ENCODE assay signal across 8 cellular contexts in genomic region chr13:31044658-31045620, GRCh38.
DNase-seq lines count a peak whose midpoint lies in the region; ATAC-seq and TF ChIP-seq lines count a peak whose summit lies in the region.

No MANE protein-coding gene starts in this region.

- intact Hi-C loops in left ventricle myocardium inferior (cut with micrococcal nuclease) (no loop called here), heart right ventricle (cut with DNase I) (loop anchor here in 9 of 10 donors (1.0 to 10.0 kb wide), 12 partner anchors 68 to 910 kb away; no protein-coding TSS in a partner anchor), upper lobe of right lung (cut with DNase I) (no loop called here), right cardiac atrium (cut with DNase I) (loop anchor here in 1 of 4 donors (10.0 kb wide), 1 partner anchor 240 kb away; no protein-coding TSS in a partner anchor)

- H3K4me3 ChIP-seq in left ventricle myocardium inferior, result no peak overlapping the region
- no peak overlapping the region for H3K4me3 ChIP-seq in heart right ventricle
- no peak overlapping the region for H3K4me3 ChIP-seq in upper lobe of right lung
- H3K4me3 ChIP-seq in right cardiac atrium (ENCODE audit: low read length), result no peak overlapping the region

- no peaks in the 10 kb centered on the region for H3K36me3 ChIP-seq in left ventricle myocardium inferior
- H3K36me3 ChIP-seq in heart right ventricle, result no peaks in the 10 kb centered on the region
- H3K36me3 ChIP-seq in upper lobe of right lung, result no peaks in the 10 kb centered on the region

- no peak overlapping the region for H3K27ac ChIP-seq in left ventricle myocardium inferior (replicated peaks)
- peak overlapping the region in 3 of 10 donors; percentile 21 to 79 (median 45) for H3K27ac ChIP-seq in heart right ventricle
- peak overlapping the region; percentile 13 for H3K27ac ChIP-seq in layer of hippocampus (ENCODE audit: low read depth, low read length)
- peak overlapping the region; percentile 77 for H3K27ac ChIP-seq in upper lobe of right lung
- H3K27ac ChIP-seq in right cardiac atrium (ENCODE audit: low read length), result no peak overlapping the region

- WGBS in heart right ventricle, 2 donors, result 57 to 61% methylated on average over 13 of the region's 13 CpGs
- whole genome bisulfite sequencing in right cardiac atrium, result 55% methylated on average over 13 of the region's 13 CpGs

- H3K4me1 ChIP-seq in left ventricle myocardium inferior, result peaks cover 26% of the 10 kb centered on the region
- peaks cover 3 to 34% (median 19%) of the 10 kb centered on the region in 9 donors for H3K4me1 ChIP-seq in heart right ventricle
- H3K4me1 ChIP-seq in upper lobe of right lung, result peaks cover 23% of the 10 kb centered on the region
- peaks cover 2% of the 10 kb centered on the region for H3K4me1 ChIP-seq in right cardiac atrium (ENCODE audit: control insufficient read depth, insufficient read depth, low read length)

- no peaks in the 10 kb centered on the region for H3K9me3 ChIP-seq in left ventricle myocardium inferior (replicated peaks)
- no peaks in the 10 kb centered on the region for H3K9me3 ChIP-seq in heart right ventricle
- H3K9me3 ChIP-seq in upper lobe of right lung, result no peaks in the 10 kb centered on the region
- H3K9me3 ChIP-seq in right cardiac atrium (ENCODE audit: control insufficient read depth, low read length), result no peaks in the 10 kb centered on the region

- TF ChIP-seq CTCF in left ventricle myocardium inferior (IDR thresholded peaks at IDR 0.05; ENCODE audit: borderline replicate concordance), result peak; percentile 16
- TF ChIP-seq CTCF in heart right ventricle (IDR thresholded peaks at IDR 0.05), result no peak
- TF ChIP-seq CTCF in upper lobe of right lung (IDR thresholded peaks at IDR 0.05), result no peak

- ATAC-seq in heart right ventricle (no peak), upper lobe of right lung (no peak), GM19023 (IDR thresholded peaks at IDR 0.05; ENCODE audit: unreplicated experiment) (no peak), GM21737 (IDR thresholded peaks at IDR 0.05; ENCODE audit: unreplicated experiment) (no peak), right cardiac atrium (no peak)

- H3K27me3 ChIP-seq in left ventricle myocardium inferior (ENCODE audit: low read depth) (peaks cover 17% of the 10 kb centered on the region), heart right ventricle (peaks cover 0 to 8% (median 0%) of the 10 kb centered on the region in 7 donors), layer of hippocampus (ENCODE audit: control insufficient read depth, insufficient read depth, low read length) (no peaks in the 10 kb centered on the region), upper lobe of right lung (no peaks in the 10 kb centered on the region), right cardiac atrium (ENCODE audit: control insufficient read depth, insufficient read depth) (no peaks in the 10 kb centered on the region)

- no peak for DNase-seq in left ventricle myocardium inferior
- DNase-seq in heart right ventricle, result no peak
- peak; percentile 58 to 70 for DNase-seq in activated CD4-positive, alpha-beta T cell treated with anti-CD3 and anti-CD28 coated beads, Interleukin-2, amount 50 U/mL, for 48 hours
- DNase-seq in upper lobe of right lung, result no peak
- no peak for DNase-seq in right cardiac atrium

Comparison
In these comparisons a context has a peak if more than half of its experiments do, and no peak if none do; other contexts are left out.
1. intact Hi-C loops: an anchor here in heart right ventricle (1.0 to 10.0 kb wide); none called in left ventricle myocardium inferior and upper lobe of right lung.
2. DNase-seq: peak in activated CD4-positive, alpha-beta T cell treated with anti-CD3 and anti-CD28 coated beads, Interleukin-2, amount 50 U/mL, for 48 hours (2 of 2); none in left ventricle myocardium inferior (single experiment), heart right ventricle (0 of 2), upper lobe of right lung (single experiment) and right cardiac atrium (0 of 3).
3. H3K27ac ChIP-seq: peak in layer of hippocampus (single experiment) and upper lobe of right lung (single experiment); none in left ventricle myocardium inferior (single experiment) and right cardiac atrium (single experiment).